Comparison of ENCODE assay signal across 9 cellular contexts in the genomic region with DNA sequence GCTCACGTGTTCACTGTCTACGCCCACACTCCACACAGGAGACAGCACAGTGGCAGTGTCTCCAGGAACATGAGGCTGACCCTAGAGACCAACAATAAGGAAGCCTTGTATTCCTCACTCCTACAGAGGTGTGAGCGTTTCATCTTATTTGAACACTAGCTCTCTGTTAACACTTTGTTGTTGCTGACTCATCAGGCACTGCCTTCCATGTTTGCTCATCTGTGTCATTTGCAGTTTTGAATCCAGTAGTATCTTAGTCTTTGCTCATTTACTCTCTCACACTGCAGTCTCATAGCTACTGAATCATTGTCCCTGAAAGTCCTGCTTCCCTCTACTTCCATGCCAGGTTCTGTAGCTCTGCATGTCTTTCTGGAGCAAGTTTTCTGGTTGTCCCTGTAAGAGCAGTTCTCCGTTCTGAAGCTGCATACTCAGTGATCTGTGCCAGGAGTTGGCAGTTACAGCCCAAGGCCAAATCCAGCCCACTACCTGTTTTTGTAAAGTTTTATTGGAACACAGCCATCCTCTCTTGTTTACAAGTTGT.
DNase-seq lines count a peak whose midpoint lies in the region; ATAC-seq, FAIRE-seq and TF ChIP-seq lines count a peak whose summit lies in the region.
"Had no signal": no experiment of that assay in that cellular context is flagged by ENCODE, and none has a peak within 500 bp of the region (broad histone marks: within the 10 kb centered on the region; RNA-seq: fewer than 3 reads in every experiment).

No MANE protein-coding gene starts in this region.

- peak overlapping the region; percentile 65 for H2AFZ ChIP-seq in K562 (ENCODE audit: low read depth, low read length)

- H3K9me3 ChIP-seq in K562 (replicated peaks; ENCODE audit: control insufficient read depth, insufficient read depth, low read depth, low read length) = no peaks in the 10 kb centered on the region
- H3K9me3 ChIP-seq in pancreas = no peaks in the 10 kb centered on the region

- TF ChIP-seq RAD21 in K562 (CRISPR knock-in tag; conservative IDR thresholded peaks at IDR 0.05 in 1 of 2, IDR thresholded peaks at IDR 0.05 in 1 of 2) = no peak

- TF ChIP-seq EP300 in K562 (IDR thresholded peaks at IDR 0.05; ENCODE audit: low read length) = no peak

- no peaks in the 10 kb centered on the region for H3K9me1 ChIP-seq in K562 (ENCODE audit: control insufficient read depth, insufficient read depth, low read length)

- no peak for TF ChIP-seq POLR2A in K562 (conservative IDR thresholded peaks at IDR 0.05)

- H3K27me3 ChIP-seq in K562 (ENCODE audit: control insufficient read depth in 2 of 2, insufficient read depth in 2 of 2, low read length in 2 of 2) (no peaks in the 10 kb centered on the region), pancreas (no peaks in the 10 kb centered on the region)

- in situ Hi-C loops in K562 (cut with MboI) = loop anchor here (25.0 kb wide), 1 partner anchor 214 kb away; no protein-coding TSS in a partner anchor

- 2% methylated on average over 4 of the region's 4 CpGs for WGBS in K562 (ENCODE audit: insufficient coverage, low coverage, missing lambda C conversion rate)
- WGBS in pancreas, 2 donors = 35 to 36% methylated on average over 4 of the region's 4 CpGs

- H3K36me3 ChIP-seq in K562 (ENCODE audit: control insufficient read depth, insufficient read depth, low read length) (no peaks in the 10 kb centered on the region), pancreas (no peaks in the 10 kb centered on the region)

- intact Hi-C loops in K562 (cut with micrococcal nuclease) = no loop called here
- intact Hi-C loops in pancreas (cut with DNase I) = no loop called here

- DNase-seq in NCI-H2107 treated with DMSO at 0.1 percent for 48 hours (lab: John Stamatoyannopoulos, UW; ENCODE audit: unreplicated experiment) (peak; percentile 3), NCI-H2107 (lab: John Stamatoyannopoulos, UW) (no peak), K562 (ENCODE audit: extremely low read depth in 1 of 4, low spot score in 3 of 4) (peak in 2 of 4 experiments; percentile 13 to 24), pancreas (no peak), SIG-M5 treated with dmso at 0.1 percent for 504 hours (lab: John Stamatoyannopoulos, UW; ENCODE audit: unreplicated experiment) (no peak)
- no peak for DNase-seq in effector CD4-positive, alpha-beta T cell

- peak overlapping the region; percentile 8; the same call in 1 of the 3 replicates for H3K27ac ChIP-seq in K562 (ENCODE audit: extremely low read depth, low read depth, low read length)
- H3K27ac ChIP-seq in pancreas = no peak overlapping the region

- H3K4me1 ChIP-seq in K562 (replicated peaks in 1 of 2; ENCODE audit: control insufficient read depth in 2 of 2, insufficient read depth in 2 of 2, low read length in 2 of 2) (peaks cover 0 to 8% of the 10 kb centered on the region in 2 experiments; a peak in 1 of 5 replicates), pancreas (peaks cover 0 to 5% (median 2%) of the 10 kb centered on the region in 3 donors)

- POLR2A ChIA-PET in K562 (lab: Yijun Ruan, JAX) = no interaction called here

- no peaks in the 10 kb centered on the region for H3K79me2 ChIP-seq in K562 (ENCODE audit: control insufficient read depth, insufficient read depth, low read length)

- no peak overlapping the region for H3K4me3 ChIP-seq in K562
- H3K4me3 ChIP-seq in pancreas = no peak overlapping the region

- peak; percentile 65 for FAIRE-seq in K562 (lab: Jason Lieb, UNC)
- FAIRE-seq in pancreas (lab: Jason Lieb, UNC) = no peak
- FAIRE-seq: A204.1 had no signal

- no peaks in the 10 kb centered on the region for H4K20me1 ChIP-seq in K562 (replicated peaks; ENCODE audit: control insufficient read depth, insufficient read depth, low read length)

- no TSS peak for BruUV-seq in K562 (replicated peaks; lab: Mats Ljungman, UMichigan)

- H3K9ac ChIP-seq in K562 (ENCODE audit: insufficient read depth in 1 of 2, low read depth in 2 of 2, low read length in 2 of 2) = no peak overlapping the region

- peak; percentile 52 for ATAC-seq in HG03378 (IDR thresholded peaks at IDR 0.05; ENCODE audit: unreplicated experiment)
- peak; percentile 66 for ATAC-seq in K562
- ATAC-seq in pancreas = peak; percentile 43 to 77 (median 68)
- no peak for ATAC-seq in HG02763 (IDR thresholded peaks at IDR 0.05; ENCODE audit: unreplicated experiment)

- CTCF ChIA-PET in K562 (lab: Yijun Ruan, JAX; ENCODE audit: low intra/inter-chr PET ratio) = no interaction called here

- peak overlapping the region; percentile 38 for H3K4me2 ChIP-seq in K562 (ENCODE audit: insufficient read depth, low read length)

- no peak for TF ChIP-seq CTCF in K562 (IDR thresholded peaks at IDR 0.05 in 2 of 3, conservative IDR thresholded peaks at IDR 0.05 in 1 of 3; ENCODE audit: insufficient read depth in 2 of 3, low read depth in 1 of 3, low read length in 3 of 3)
- no peak for TF ChIP-seq CTCF in pancreas (IDR thresholded peaks at IDR 0.05)

TF ChIP-seq in K562, 482 proteins besides CTCF, POLR2A, EP300 and RAD21 (continues in another document):
- peak; percentile 68 for TF ChIP-seq FOSL1 (tag; conservative IDR thresholded peaks at IDR 0.05)
- TF ChIP-seq ZNF121 (CRISPR knock-in tag; conservative IDR thresholded peaks at IDR 0.05) = no peak
- TF ChIP-seq RBM14 (IDR thresholded peaks at IDR 0.05; ENCODE audit: borderline replicate concordance, insufficient read depth, low read depth, low read length) = no peak
- TF ChIP-seq C11orf30 (IDR thresholded peaks at IDR 0.05; ENCODE audit: low read depth) = peak; percentile 89
- no peak for TF ChIP-seq MEF2A (IDR thresholded peaks at IDR 0.05; ENCODE audit: control insufficient read depth, low read depth, low read length)
- TF ChIP-seq TAF1 (IDR thresholded peaks at IDR 0.05; ENCODE audit: control insufficient read depth, extremely low read depth, insufficient read depth, low read length, severe bottlenecking) = no peak
- no peak for TF ChIP-seq PURB (CRISPR knock-in tag; IDR thresholded peaks at IDR 0.05; ENCODE audit: low read depth)
- TF ChIP-seq GTF2A2 (tag; IDR thresholded peaks at IDR 0.05) = no peak
- no peak for TF ChIP-seq FOXA3 (CRISPR knock-in tag; conservative IDR thresholded peaks at IDR 0.05 in 1 of 2, IDR thresholded peaks at IDR 0.05 in 1 of 2)
- TF ChIP-seq, protein P1, sequence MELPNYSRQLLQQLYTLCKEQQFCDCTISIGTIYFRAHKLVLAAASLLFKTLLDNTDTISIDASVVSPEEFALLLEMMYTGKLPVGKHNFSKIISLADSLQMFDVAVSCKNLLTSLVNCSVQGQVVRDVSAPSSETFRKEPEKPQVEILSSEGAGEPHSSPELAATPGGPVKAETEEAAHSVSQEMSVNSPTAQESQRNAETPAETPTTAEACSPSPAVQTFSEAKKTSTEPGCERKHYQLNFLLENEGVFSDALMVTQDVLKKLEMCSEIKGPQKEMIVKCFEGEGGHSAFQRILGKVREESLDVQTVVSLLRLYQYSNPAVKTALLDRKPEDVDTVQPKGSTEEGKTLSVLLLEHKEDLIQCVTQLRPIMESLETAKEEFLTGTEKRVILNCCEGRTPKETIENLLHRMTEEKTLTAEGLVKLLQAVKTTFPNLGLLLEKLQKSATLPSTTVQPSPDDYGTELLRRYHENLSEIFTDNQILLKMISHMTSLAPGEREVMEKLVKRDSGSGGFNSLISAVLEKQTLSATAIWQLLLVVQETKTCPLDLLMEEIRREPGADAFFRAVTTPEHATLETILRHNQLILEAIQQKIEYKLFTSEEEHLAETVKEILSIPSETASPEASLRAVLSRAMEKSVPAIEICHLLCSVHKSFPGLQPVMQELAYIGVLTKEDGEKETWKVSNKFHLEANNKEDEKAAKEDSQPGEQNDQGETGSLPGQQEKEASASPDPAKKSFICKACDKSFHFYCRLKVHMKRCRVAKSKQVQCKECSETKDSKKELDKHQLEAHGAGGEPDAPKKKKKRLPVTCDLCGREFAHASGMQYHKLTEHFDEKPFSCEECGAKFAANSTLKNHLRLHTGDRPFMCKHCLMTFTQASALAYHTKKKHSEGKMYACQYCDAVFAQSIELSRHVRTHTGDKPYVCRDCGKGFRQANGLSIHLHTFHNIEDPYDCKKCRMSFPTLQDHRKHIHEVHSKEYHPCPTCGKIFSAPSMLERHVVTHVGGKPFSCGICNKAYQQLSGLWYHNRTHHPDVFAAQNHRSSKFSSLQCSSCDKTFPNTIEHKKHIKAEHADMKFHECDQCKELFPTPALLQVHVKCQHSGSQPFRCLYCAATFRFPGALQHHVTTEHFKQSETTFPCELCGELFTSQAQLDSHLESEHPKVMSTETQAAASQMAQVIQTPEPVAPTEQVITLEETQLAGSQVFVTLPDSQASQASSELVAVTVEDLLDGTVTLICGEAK (IDR thresholded peaks at IDR 0.05) = peak; percentile 82
- TF ChIP-seq, protein P1 (CRISPR knock-in tag; IDR thresholded peaks at IDR 0.05) = no peak
- no peak for TF ChIP-seq ZNF124 (CRISPR knock-in tag; IDR thresholded peaks at IDR 0.05)
